In genomic region chr5:68490401-68490800, GRCh38 we compare ENCODE assay signal across 15 cellular contexts.
"Had no signal": no experiment of that assay in that cellular context is flagged by ENCODE, and none has a peak within 500 bp of the region (broad histone marks: within the 10 kb centered on the region; RNA-seq: fewer than 3 reads in every experiment).

No MANE protein-coding gene starts in this region.

- H3K4me1 ChIP-seq: body of pancreas, left lung, thyroid gland had no signal

- ATAC-seq: body of pancreas; left lung; naive thymus-derived CD4-positive, alpha-beta T cell; stimulated activated naive CD8-positive, alpha-beta T cell treated with anti-CD3 and anti-CD28 coated beads, Interleukin-15, Interleukin-2, amounts not matched to agents 100 U/mL and 50 U/mL, for 24 hours had no signal

- H3K4me3 ChIP-seq: body of pancreas, cardiac muscle cell, left lung, lung, thyroid gland had no signal

- H3K9me3 ChIP-seq: body of pancreas, thyroid gland had no signal

- H3K27ac ChIP-seq: body of pancreas, cardiac muscle cell, left lung, thyroid gland had no signal

- DNase-seq: activated CD4-positive, alpha-beta memory T cell treated with anti-CD3 and anti-CD28 coated beads for 36 hours; activated CD4-positive, alpha-beta T cell treated with anti-CD3 and anti-CD28 coated beads for 48 hours; activated naive CD4-positive, alpha-beta T cell treated with Interleukin-2 at 50 U/mL for 16 hours; activated naive CD8-positive, alpha-beta T cell treated with anti-CD3 and anti-CD28 coated beads for 36 hours; activated T-cell treated with anti-CD3 and anti-CD28 coated beads, Interleukin-2, amount 50 U/mL, for 48 hours; body of pancreas; effector CD8-positive, alpha-beta T cell; foreskin melanocyte; left lung; naive thymus-derived CD4-positive, alpha-beta T cell; stimulated activated CD4-positive, alpha-beta T cell treated with anti-CD3 and anti-CD28 coated beads, Interleukin-4, amount 100 ng/mL, for 24 hours; stimulated activated naive CD8-positive, alpha-beta T cell treated with anti-CD3 and anti-CD28 coated beads, Interleukin-15, Interleukin-2, amounts not matched to agents 100 U/mL and 50 U/mL, for 24 hours; thyroid gland had no signal

- H3K36me3 ChIP-seq: cardiac muscle cell, left lung, thyroid gland had no signal

- H3K27me3 ChIP-seq: body of pancreas, cardiac muscle cell, left lung, thyroid gland had no signal
